In genomic region chr16:644556-644955, GRCh38 we compare ENCODE assay signal across 16 cellular contexts. TPM values are rescaled to one million over a fixed set of nuclear protein-coding genes. Genes with fewer than 3 reads are reported as not detected.
DNase-seq lines count a peak whose midpoint lies in the region; ATAC-seq, FAIRE-seq and TF ChIP-seq lines count a peak whose summit lies in the region.
"Had no signal": no experiment of that assay in that cellular context is flagged by ENCODE, and none has a peak within 500 bp of the region (broad histone marks: within the 10 kb centered on the region; RNA-seq: fewer than 3 reads in every experiment).

No MANE protein-coding gene starts in this region.

- no peak for DNase-seq in activated CD4-positive, alpha-beta T cell treated with anti-CD3 and anti-CD28 coated beads, Interleukin-2, amount 10 ng/mL, durations not matched to agents 24 days and 14 days
- no peak for DNase-seq in activated CD4-positive, alpha-beta T cell treated with anti-CD3 and anti-CD28 coated beads for 4 hours
- no peak for DNase-seq in Calu3
- DNase-seq in astrocyte (ENCODE audit: low read depth), result no peak
- DNase-seq in neuronal stem cell (ENCODE audit: low spot score), result no peak
- DNase-seq in OCI-LY7 (ENCODE audit: low spot score), result no peak
- DNase-seq in stimulated activated CD4-positive, alpha-beta T cell treated with anti-CD3 and anti-CD28 coated beads, Interleukin-1b, Interleukin-23, amount 100 ng/mL, for 48 hours, result no peak
- DNase-seq: activated naive CD4-positive, alpha-beta T cell treated with anti-CD3 and anti-CD28 coated beads, Interleukin-2, amount 50 U/mL, for 16 hours; CD8-positive, alpha-beta memory T cell; EL; endodermal cell; NCI-H1930; NCI-H446 treated with DMSO at 0.1 percent for 48 hours; stimulated activated CD4-positive, alpha-beta T cell treated with anti-CD3 and anti-CD28 coated beads, Interleukin-12 subunit alpha, Interleukin-12 subunit beta, amount 100 ng/mL, for 4 hours had no signal

- no peaks in the 10 kb centered on the region for H3K9me3 Mint-ChIP-seq in activated CD4-positive, alpha-beta T cell treated with anti-CD3 and anti-CD28 coated beads, Interleukin-2, amount 10 ng/mL, durations not matched to agents 24 days and 14 days
- H3K9me3 Mint-ChIP-seq in Calu3 (ENCODE audit: low read depth, unreplicated experiment), result no peaks in the 10 kb centered on the region
- H3K9me3 Mint-ChIP-seq in astrocyte (ENCODE audit: unreplicated experiment), result no peaks in the 10 kb centered on the region
- H3K9me3 Mint-ChIP-seq: CD8-positive, alpha-beta memory T cell; endodermal cell had no signal

- no peak overlapping the region for H3K4me2 ChIP-seq in astrocyte (ENCODE audit: low read length)
- no peak overlapping the region for H3K4me2 ChIP-seq in neuronal stem cell (ENCODE audit: insufficient read depth, low read length, poor library complexity, severe bottlenecking)
- H3K4me2 ChIP-seq in OCI-LY7 (ENCODE audit: low read length), result no peak overlapping the region

- no peaks in the 10 kb centered on the region for H3K27me3 ChIP-seq in astrocyte (ENCODE audit: insufficient read depth, low read length)
- H3K27me3 ChIP-seq in neuronal stem cell (ENCODE audit: control insufficient read depth in 3 of 3, insufficient read depth in 3 of 3, low read depth in 1 of 3, low read length in 3 of 3), result peaks cover 0 to 20% (median 11%) of the 10 kb centered on the region in 3 experiments
- H3K27me3 ChIP-seq: vagina had no signal

- CTCF ChIA-PET in Calu3 (lab: Charles Lee), result no interaction called here
- CTCF ChIA-PET in OCI-LY7 (lab: Charles Lee; ENCODE audit: unreplicated experiment), result no interaction called here

- H3K4me1 ChIP-seq in astrocyte (ENCODE audit: insufficient read depth, low read length) (peaks cover 14% of the 10 kb centered on the region), neuronal stem cell (ENCODE audit: control insufficient read depth in 2 of 2, insufficient read depth in 1 of 2, low read depth in 1 of 2, low read length in 2 of 2) (peaks cover 9 to 14% of the 10 kb centered on the region in 2 donors), OCI-LY7 (ENCODE audit: insufficient read depth, low read length, poor library complexity, severe bottlenecking) (peaks cover 35% of the 10 kb centered on the region)

- ATAC-seq in GM19328 (IDR thresholded peaks at IDR 0.05; ENCODE audit: unreplicated experiment), result no peak

- H2AK5ac ChIP-seq in neuronal stem cell (ENCODE audit: low read depth, low read length), result peak overlapping the region; percentile 56

- no peak overlapping the region for H2BK12ac ChIP-seq in neuronal stem cell (ENCODE audit: low read length)

- H3K4ac ChIP-seq in neuronal stem cell (ENCODE audit: low read length), result no peak overlapping the region

- H3K14ac ChIP-seq in neuronal stem cell (ENCODE audit: low read length), result no peak overlapping the region

- peaks cover 9% of the 10 kb centered on the region for H3K79me1 ChIP-seq in neuronal stem cell (ENCODE audit: low read depth, low read length)

- H4K20me1 ChIP-seq in astrocyte (ENCODE audit: insufficient read depth, low read length) (no peaks in the 10 kb centered on the region), OCI-LY7 (ENCODE audit: insufficient read depth, low read length) (no peaks in the 10 kb centered on the region)

- no peak overlapping the region for H2BK120ac ChIP-seq in neuronal stem cell (ENCODE audit: low read depth, low read length)

- no peak overlapping the region for H3K9ac ChIP-seq in astrocyte (ENCODE audit: low read length)
- H3K9ac ChIP-seq in neuronal stem cell (ENCODE audit: low read depth, low read length, poor library complexity), result no peak overlapping the region

- peaks cover 10% of the 10 kb centered on the region for H3K36me3 Mint-ChIP-seq in activated CD4-positive, alpha-beta T cell treated with anti-CD3 and anti-CD28 coated beads, Interleukin-2, amount 10 ng/mL, durations not matched to agents 24 days and 14 days (ENCODE audit: low read depth)
- H3K36me3 Mint-ChIP-seq in Calu3 (ENCODE audit: insufficient read depth, unreplicated experiment), result peaks cover 83% of the 10 kb centered on the region
- no peaks in the 10 kb centered on the region for H3K36me3 Mint-ChIP-seq in astrocyte (ENCODE audit: low read depth, unreplicated experiment)
- H3K36me3 Mint-ChIP-seq: CD8-positive, alpha-beta memory T cell had no signal

- H2AFZ ChIP-seq in astrocyte (ENCODE audit: low read depth, low read length) (no peak overlapping the region), neuronal stem cell (ENCODE audit: low read length) (no peak overlapping the region), OCI-LY7 (ENCODE audit: low read length) (no peak overlapping the region)

- H3K4me3 ChIP-seq in astrocyte (ENCODE audit: insufficient read depth, low read depth, low read length), result no peak overlapping the region
- H3K4me3 ChIP-seq in neuronal stem cell (ENCODE audit: low read length in 2 of 2), result no peak overlapping the region
- H3K4me3 ChIP-seq in OCI-LY7 (ENCODE audit: low read depth, low read length, poor library complexity, severe bottlenecking), result no peak overlapping the region
- H3K4me3 ChIP-seq: vagina had no signal

- H3K23ac ChIP-seq in neuronal stem cell (ENCODE audit: low read depth, low read length, poor library complexity), result no peak overlapping the region

- H3K27me3 Mint-ChIP-seq in activated CD4-positive, alpha-beta T cell treated with anti-CD3 and anti-CD28 coated beads, Interleukin-2, amount 10 ng/mL, durations not matched to agents 24 days and 14 days, result no peaks in the 10 kb centered on the region
- H3K27me3 Mint-ChIP-seq in Calu3 (ENCODE audit: unreplicated experiment), result no peaks in the 10 kb centered on the region
- no peaks in the 10 kb centered on the region for H3K27me3 Mint-ChIP-seq in astrocyte (ENCODE audit: low read depth, unreplicated experiment)
- H3K27me3 Mint-ChIP-seq: CD8-positive, alpha-beta memory T cell had no signal

- H3K4me1 Mint-ChIP-seq in activated CD4-positive, alpha-beta T cell treated with anti-CD3 and anti-CD28 coated beads, Interleukin-2, amount 10 ng/mL, durations not matched to agents 24 days and 14 days, result peaks cover 10% of the 10 kb centered on the region
- H3K4me1 Mint-ChIP-seq in Calu3 (ENCODE audit: low read depth, unreplicated experiment) (peaks cover 30% of the 10 kb centered on the region), astrocyte (ENCODE audit: low read depth, unreplicated experiment) (no peaks in the 10 kb centered on the region)
- H3K4me1 Mint-ChIP-seq: endodermal cell had no signal

- no CpG with 5 or more reads among the region's 12 CpGs for WGBS in neuronal stem cell (ENCODE audit: extremely low coverage in 2 of 2, insufficient read length in 2 of 2, insufficient replicate concordance in 1 of 2), 2 donors

- no peak overlapping the region for H2BK5ac ChIP-seq in neuronal stem cell (ENCODE audit: low read length)

- peak overlapping the region; percentile 58 for H3K4me3 Mint-ChIP-seq in activated CD4-positive, alpha-beta T cell treated with anti-CD3 and anti-CD28 coated beads, Interleukin-2, amount 10 ng/mL, durations not matched to agents 24 days and 14 days
- H3K4me3 Mint-ChIP-seq in Calu3 (ENCODE audit: low read depth, unreplicated experiment), result peak overlapping the region; percentile 76
- peak overlapping the region; percentile 57 for H3K4me3 Mint-ChIP-seq in astrocyte (ENCODE audit: unreplicated experiment)
- H3K4me3 Mint-ChIP-seq: endodermal cell had no signal

- H3K79me2 ChIP-seq in astrocyte (ENCODE audit: insufficient read depth, low read length) (peaks cover 8% of the 10 kb centered on the region), OCI-LY7 (ENCODE audit: insufficient read depth, low read depth, low read length) (no peaks in the 10 kb centered on the region; the same call in 1 of the 2 replicates)

- no peak overlapping the region for H4K91ac ChIP-seq in neuronal stem cell (ENCODE audit: low read depth, low read length, poor library complexity)

- H4K8ac ChIP-seq in neuronal stem cell (ENCODE audit: low read depth, low read length), result no peak overlapping the region

- FAIRE-seq in astrocyte (lab: Jason Lieb, UNC), result no peak

- no peaks in the 10 kb centered on the region for H3K36me3 ChIP-seq in astrocyte (ENCODE audit: insufficient read depth, low read length)
- no peaks in the 10 kb centered on the region for H3K36me3 ChIP-seq in neuronal stem cell (replicated peaks in 1 of 2; ENCODE audit: control insufficient read depth in 2 of 2, insufficient read depth in 2 of 2, low read length in 2 of 2)
- no peaks in the 10 kb centered on the region; the same call in 1 of the 2 replicates for H3K36me3 ChIP-seq in OCI-LY7 (ENCODE audit: insufficient read depth, low read length)
- H3K36me3 ChIP-seq: vagina had no signal

- no peak overlapping the region for H3K27ac Mint-ChIP-seq in activated CD4-positive, alpha-beta T cell treated with anti-CD3 and anti-CD28 coated beads, Interleukin-2, amount 10 ng/mL, durations not matched to agents 24 days and 14 days
- H3K27ac Mint-ChIP-seq in Calu3 (ENCODE audit: unreplicated experiment) (peak overlapping the region; percentile 62), astrocyte (ENCODE audit: unreplicated experiment) (no peak overlapping the region)
- H3K27ac Mint-ChIP-seq: endodermal cell had no signal

- intact Hi-C loops in activated CD4-positive, alpha-beta T cell treated with anti-CD3 and anti-CD28 coated beads, Interleukin-2, amount 10 ng/mL, durations not matched to agents 24 days and 14 days (cut with micrococcal nuclease), result no loop called here
- intact Hi-C loops in Calu3 (cut with micrococcal nuclease; ENCODE audit: unreplicated experiment), result no loop called here
- intact Hi-C loops in OCI-LY7 (cut with micrococcal nuclease; ENCODE audit: unreplicated experiment), result no loop called here

- TF ChIP-seq CTCF in Calu3 (IDR thresholded peaks at IDR 0.05; ENCODE audit: unreplicated experiment), result no peak
- TF ChIP-seq CTCF in astrocyte (IDR thresholded peaks at IDR 0.05; ENCODE audit: insufficient read depth, low read depth, low read length), result no peak
- TF ChIP-seq CTCF in OCI-LY7 (conservative IDR thresholded peaks at IDR 0.05; ENCODE audit: low read length), result no peak

- no peaks in the 10 kb centered on the region for H3K9me2 ChIP-seq in OCI-LY7 (ENCODE audit: insufficient read depth, low read length)

- H3K27ac ChIP-seq in astrocyte (ENCODE audit: low read depth, low read length) (no peak overlapping the region), neuronal stem cell (replicated peaks; ENCODE audit: low read length) (no peak overlapping the region), OCI-LY7 (ENCODE audit: low read depth, low read length, poor library complexity, severe bottlenecking) (no peak overlapping the region)
- H3K27ac ChIP-seq: vagina had no signal

- H3K18ac ChIP-seq in neuronal stem cell (ENCODE audit: low read length), result no peak overlapping the region

- POLR2A ChIA-PET in OCI-LY7 (lab: Charles Lee), result no interaction called here

- no TSS peak for BruUV-seq in Calu3 (replicated peaks; lab: Mats Ljungman, UMichigan)
- BruUV-seq in OCI-LY7 (replicated peaks; lab: Mats Ljungman, UMichigan), result no TSS peak

- H3K9me3 ChIP-seq in astrocyte (ENCODE audit: insufficient read depth, low read depth, low read length) (no peaks in the 10 kb centered on the region), neuronal stem cell (replicated peaks in 1 of 2; ENCODE audit: control insufficient read depth in 2 of 2, insufficient read depth in 1 of 2, low read depth in 1 of 2, low read length in 2 of 2) (no peaks in the 10 kb centered on the region), OCI-LY7 (ENCODE audit: low read length) (no peaks in the 10 kb centered on the region)
- H3K9me3 ChIP-seq: vagina had no signal

- H2BK15ac ChIP-seq in neuronal stem cell (ENCODE audit: low read length), result no peak overlapping the region

RNA-seq across cellular contexts. Expression of gene MCRIP2, which starts 2.9 kb away (rescaled TPM):
- total RNA-seq in activated CD4-positive, alpha-beta T cell treated with anti-CD3 and anti-CD28 coated beads, Interleukin-2, amount 10 ng/mL, durations not matched to agents 24 days and 14 days, result 71.2 and 73.0 TPM in 2 replicates
- total RNA-seq in Calu3 (2022) (56.3 and 60.7 TPM in 2 replicates), astrocyte (20.9 and 23.7 TPM in 2 replicates), OCI-LY7 (2022) (47.8 and 64.1 TPM in 2 replicates)
- 10.3 TPM for polyA plus RNA-seq in neuronal stem cell (2013, experiment 1 of 2)
- 10.5 TPM for polyA plus RNA-seq in neuronal stem cell (2013, experiment 2 of 2)
- 62.8 and 63.2 TPM in 2 replicates for total RNA-seq in OCI-LY7 (2014; rRNA removed; shearing (Covaris generic))

RNA-seq across cellular contexts. Expression of gene WDR90, which starts 4.6 kb away (rescaled TPM):
- 99.9 and 111 TPM in 2 replicates for total RNA-seq in activated CD4-positive, alpha-beta T cell treated with anti-CD3 and anti-CD28 coated beads, Interleukin-2, amount 10 ng/mL, durations not matched to agents 24 days and 14 days
- total RNA-seq in Calu3 (2022), result 142 and 162 TPM in 2 replicates
- total RNA-seq in astrocyte, result 16.1 and 21.2 TPM in 2 replicates
- 16.6 TPM for polyA plus RNA-seq in neuronal stem cell (2013, experiment 1 of 2)
- 15.8 TPM for polyA plus RNA-seq in neuronal stem cell (2013, experiment 2 of 2)
- total RNA-seq in OCI-LY7 (2014; rRNA removed; shearing (Covaris generic)), result 77.6 and 110 TPM in 2 replicates
- total RNA-seq in OCI-LY7 (2022), result 143 and 153 TPM in 2 replicates

RNA-seq across cellular contexts. Expression of gene METTL26, which starts 8.5 kb away (rescaled TPM):
- total RNA-seq in activated CD4-positive, alpha-beta T cell treated with anti-CD3 and anti-CD28 coated beads, Interleukin-2, amount 10 ng/mL, durations not matched to agents 24 days and 14 days, result 146 and 153 TPM in 2 replicates
- total RNA-seq in Calu3 (2022) (117 and 121 TPM in 2 replicates), astrocyte (56.4 and 59.6 TPM in 2 replicates), OCI-LY7 (2022) (83.9 and 99.0 TPM in 2 replicates)
- polyA plus RNA-seq in neuronal stem cell (2013, experiment 1 of 2), result 56.9 TPM
- 56.4 TPM for polyA plus RNA-seq in neuronal stem cell (2013, experiment 2 of 2)
- 135 and 152 TPM in 2 replicates for total RNA-seq in OCI-LY7 (2014; rRNA removed; shearing (Covaris generic))

RNA-seq across cellular contexts. Expression of gene WFIKKN1, which starts 13.8 kb away (rescaled TPM):
- 0.44 and 0.45 TPM in 2 replicates for total RNA-seq in activated CD4-positive, alpha-beta T cell treated with anti-CD3 and anti-CD28 coated beads, Interleukin-2, amount 10 ng/mL, durations not matched to agents 24 days and 14 days
- total RNA-seq in Calu3 (2022) (0.66 and 0.90 TPM in 2 replicates), astrocyte (0.43 and 0.89 TPM in 2 replicates), OCI-LY7 (2022) (0.81 and 1.2 TPM in 2 replicates)
- polyA plus RNA-seq in neuronal stem cell (2013, experiment 1 of 2), result 13.8 TPM
- 12.6 TPM for polyA plus RNA-seq in neuronal stem cell (2013, experiment 2 of 2)
- total RNA-seq in OCI-LY7 (2014; rRNA removed; shearing (Covaris generic)), result 0.46 and 0.47 TPM in 2 replicates

RNA-seq across cellular contexts. Expression of gene RHOT2, which starts 23.4 kb away (rescaled TPM):
- total RNA-seq in activated CD4-positive, alpha-beta T cell treated with anti-CD3 and anti-CD28 coated beads, Interleukin-2, amount 10 ng/mL, durations not matched to agents 24 days and 14 days, result 172 and 183 TPM in 2 replicates
- total RNA-seq in Calu3 (2022), result 154 and 163 TPM in 2 replicates
- 87.3 and 93.2 TPM in 2 replicates for total RNA-seq in astrocyte
- polyA plus RNA-seq in neuronal stem cell (2013, experiment 1 of 2), result 68.0 TPM
- polyA plus RNA-seq in neuronal stem cell (2013, experiment 2 of 2), result 63.4 TPM
- total RNA-seq in OCI-LY7 (2014; rRNA removed; shearing (Covaris generic)), result 129 and 136 TPM in 2 replicates
- total RNA-seq in OCI-LY7 (2022), result 129 and 133 TPM in 2 replicates
